In genomic region chr7:23357190-23358093, GRCh38 we compare ENCODE assay signal across 8 cellular contexts. TPM values are rescaled to one million over a fixed set of nuclear protein-coding genes. Genes with fewer than 3 reads are reported as not detected.
A peak's percentile ranks its signal among the peaks of the same experiment; 100 is the strongest.
DNase-seq lines count a peak whose midpoint lies in the region; ATAC-seq and TF ChIP-seq lines count a peak whose summit lies in the region.

No MANE protein-coding gene starts in this region.

- no peak overlapping the region for H3K4me2 ChIP-seq in parathyroid adenoma (ENCODE audit: low read length)

- H3K9me3 ChIP-seq in parathyroid adenoma (ENCODE audit: control insufficient read depth, low read length), result no peaks in the 10 kb centered on the region

- no peaks in the 10 kb centered on the region for H3K36me3 ChIP-seq in parathyroid adenoma (ENCODE audit: control insufficient read depth, insufficient read depth, low read length)

- intact Hi-C loops in posterior cingulate gyrus (cut with DNase I), result no loop called here

- no peaks in the 10 kb centered on the region for H3K27me3 ChIP-seq in parathyroid adenoma (ENCODE audit: control insufficient read depth, insufficient read depth, low read length)

- DNase-seq in Caki2 (ENCODE audit: low read depth) (peak; percentile 98), NCI-H1694 (lab: John Stamatoyannopoulos, UW) (peak; percentile 25), cardiac fibroblast (ENCODE audit: low read depth in 2 of 2) (peak; percentile 70 to 78), posterior cingulate gyrus (no peak)
- DNase-seq in activated CD4-positive, CD25-positive, alpha-beta regulatory T cell treated with anti-CD3 and anti-CD28 coated beads, Interleukin-2, amount 50 U/mL, for 72 hours, result no peak

- no peaks in the 10 kb centered on the region for H3K4me1 ChIP-seq in parathyroid adenoma

- peak; percentile 47 for ATAC-seq in GM18907 (IDR thresholded peaks at IDR 0.05; ENCODE audit: unreplicated experiment)
- ATAC-seq in GM19463 (IDR thresholded peaks at IDR 0.05; ENCODE audit: unreplicated experiment), result no peak

- no peak overlapping the region for H3K27ac ChIP-seq in parathyroid adenoma

- no peak overlapping the region for H2AFZ ChIP-seq in parathyroid adenoma

- TF ChIP-seq CTCF in cardiac fibroblast (IDR thresholded peaks at IDR 0.05; ENCODE audit: low read depth, low read length), result peak; percentile 27
- TF ChIP-seq CTCF in parathyroid adenoma (IDR thresholded peaks at IDR 0.05), result peak; percentile 32

- in situ Hi-C loops in Caki2 (cut with HindIII; ENCODE audit: low pct_unique_long_range_greater_than_20kb, low sequenced_read_pairs), result no loop called here

- H3K79me2 ChIP-seq in parathyroid adenoma, result no peaks in the 10 kb centered on the region

- H3K9ac ChIP-seq in parathyroid adenoma, result no peak overlapping the region

- H3K4me3 ChIP-seq in cardiac fibroblast (replicated peaks in 1 of 2; ENCODE audit: low read depth in 2 of 2, low read length in 2 of 2) (no peak overlapping the region), parathyroid adenoma (ENCODE audit: low read depth, low read length) (no peak overlapping the region)

RNA-seq across cellular contexts. Expression of gene MALSU1, which starts 58.3 kb away (rescaled TPM):
- total RNA-seq in Caki2 (2014; rRNA removed; shearing (Covaris generic); ENCODE audit: low replicate concordance), result 77.0 and 98.7 TPM in 2 replicates

Comparison
In these comparisons a context has a peak if more than half of its experiments do, and no peak if none do; other contexts are left out.
1. DNase-seq: peak in Caki2 (single experiment), NCI-H1694 (single experiment) and cardiac fibroblast (2 of 2); none in activated CD4-positive, CD25-positive, alpha-beta regulatory T cell treated with anti-CD3 and anti-CD28 coated beads, Interleukin-2, amount 50 U/mL, for 72 hours (single experiment) and posterior cingulate gyrus (0 of 10).